21 cellular contexts compared by ENCODE assay signal in genomic region chr10:118501171-118501570, GRCh38.
DNase-seq lines count a peak whose midpoint lies in the region; ATAC-seq and TF ChIP-seq lines count a peak whose summit lies in the region.
"Had no signal": no experiment of that assay in that cellular context is flagged by ENCODE, and none has a peak within 500 bp of the region (broad histone marks: within the 10 kb centered on the region; RNA-seq: fewer than 3 reads in every experiment).

No MANE protein-coding gene starts in this region.

- no peaks in the 10 kb centered on the region for H3K9me3 ChIP-seq in PC-9 (ENCODE audit: insufficient read depth, low read depth)
- no peaks in the 10 kb centered on the region for H3K9me3 ChIP-seq in esophagus (ENCODE audit: control insufficient read depth in 2 of 2, insufficient read depth in 1 of 2, low read depth in 1 of 2, low read length in 1 of 2)
- H3K9me3 ChIP-seq in lower lobe of right lung = no peaks in the 10 kb centered on the region
- H3K9me3 ChIP-seq in osteoblast (ENCODE audit: low read depth, low read length) = no peaks in the 10 kb centered on the region
- H3K9me3 ChIP-seq: ovary, upper lobe of right lung had no signal

- H3K79me2 ChIP-seq in PC-9 (ENCODE audit: low read depth) = no peaks in the 10 kb centered on the region
- H3K79me2 ChIP-seq in osteoblast (ENCODE audit: insufficient read depth, low read length) = no peaks in the 10 kb centered on the region

- H3K9me2 ChIP-seq in PC-9 (ENCODE audit: insufficient read depth) = no peaks in the 10 kb centered on the region

- H2AFZ ChIP-seq in PC-9 (no peak overlapping the region), osteoblast (ENCODE audit: low read length) (no peak overlapping the region)

- BruUV-seq in PC-9 (replicated peaks; lab: Mats Ljungman, UMichigan) = no TSS peak

- POLR2A ChIA-PET in PC-9 (lab: Charles Lee; ENCODE audit: unreplicated experiment) = interaction anchor here (0.5 kb wide), 1 partner anchor 68 kb away, joined by 4 read pairs; no protein-coding TSS in a partner anchor

- H4K20me1 ChIP-seq in PC-9 (ENCODE audit: insufficient read depth) (no peaks in the 10 kb centered on the region), osteoblast (ENCODE audit: insufficient read depth, low read length) (no peaks in the 10 kb centered on the region)

- TF ChIP-seq CTCF in PC-9 (conservative IDR thresholded peaks at IDR 0.05) (no peak), lower lobe of right lung (IDR thresholded peaks at IDR 0.05) (no peak), osteoblast (IDR thresholded peaks at IDR 0.05; ENCODE audit: extremely low read depth, low read depth, low read length) (no peak)

- CTCF ChIA-PET in PC-9 (lab: Charles Lee) = no interaction called here

- peak overlapping the region; percentile 72 for H3K27ac ChIP-seq in PC-9
- peak overlapping the region; percentile 62 to 68 for H3K27ac ChIP-seq in esophagus (ENCODE audit: low read depth in 2 of 2, low read length in 1 of 2)
- peak overlapping the region in 11 of 21 experiments; percentile 2 to 79 (median 42) for H3K27ac ChIP-seq in skin epidermis
- no peak overlapping the region for H3K27ac ChIP-seq in lower lobe of right lung
- no peak overlapping the region for H3K27ac ChIP-seq in osteoblast (ENCODE audit: low read depth, low read length)
- H3K27ac ChIP-seq: ovary, upper lobe of right lung had no signal

- 62 to 68% methylated on average over 6 of the region's 6 CpGs for WGBS in esophagus, 2 donors

- intact Hi-C loops in PC-9 (cut with micrococcal nuclease; ENCODE audit: unreplicated experiment) (loop anchor here (5.0 kb wide), 1 partner anchor 36 kb away; no protein-coding TSS in a partner anchor), lower lobe of right lung (cut with DNase I) (no loop called here)

- H3K4me1 ChIP-seq in PC-9 (replicated peaks; ENCODE audit: insufficient read depth) (peaks cover 48% of the 10 kb centered on the region), esophagus (ENCODE audit: control insufficient read depth in 2 of 2, insufficient read depth in 2 of 2, low read length in 1 of 2) (peaks cover 0 to 3% of the 10 kb centered on the region in 2 donors), lower lobe of right lung (no peaks in the 10 kb centered on the region), osteoblast (ENCODE audit: insufficient read depth, low read length) (no peaks in the 10 kb centered on the region)
- H3K4me1 ChIP-seq: upper lobe of right lung had no signal

- peaks cover 28% of the 10 kb centered on the region for H3F3A ChIP-seq in PC-9 (ENCODE audit: insufficient read depth, low read depth)

- peak; percentile 18 for DNase-seq in EL
- DNase-seq in PC-9 = peak; percentile 9 to 55
- DNase-seq in lower lobe of right lung = no peak
- DNase-seq in osteoblast (ENCODE audit: insufficient read length, low spot score, missing footprints) = no peak
- DNase-seq: activated naive CD4-positive, alpha-beta T cell treated with Interleukin-2 at 50 U/mL for 16 hours; activated T-cell treated with anti-CD3 and anti-CD28 coated beads, Interleukin-2, amount 50 U/mL, for 24 hours; CD4-positive, alpha-beta memory T cell; DMS 273 treated with DMSO at 0.1 percent for 48 hours; KBM-7; kidney glomerular epithelial cell; naive thymus-derived CD8-positive, alpha-beta T cell; NCI-H1694 treated with DMSO at 0.1 percent for 48 hours; NCI-H748 treated with DMSO at 0.1 percent for 48 hours; ovary; right cardiac atrium; stimulated activated CD4-positive, alpha-beta T cell treated with anti-CD3 and anti-CD28 coated beads, Interleukin-15, amount 100 ng/mL, for 24 hours; T-cell; upper lobe of right lung had no signal

- no peak for ATAC-seq in lower lobe of right lung
- no peak for ATAC-seq in HG02885 (IDR thresholded peaks at IDR 0.05; ENCODE audit: poor library complexity, unreplicated experiment)
- ATAC-seq: naive thymus-derived CD8-positive, alpha-beta T cell; right cardiac atrium; T-cell had no signal

- H3K27me3 ChIP-seq in PC-9 (ENCODE audit: insufficient read depth, low read depth) = no peaks in the 10 kb centered on the region
- H3K27me3 ChIP-seq in esophagus (ENCODE audit: control insufficient read depth in 1 of 2, insufficient read depth in 2 of 2, low read length in 2 of 2) = no peaks in the 10 kb centered on the region
- no peaks in the 10 kb centered on the region for H3K27me3 ChIP-seq in lower lobe of right lung (ENCODE audit: low read depth)
- no peaks in the 10 kb centered on the region for H3K27me3 ChIP-seq in osteoblast (ENCODE audit: insufficient read depth, low read length)
- H3K27me3 ChIP-seq: ovary, upper lobe of right lung had no signal

- H3K4me2 ChIP-seq in PC-9 = peak overlapping the region; percentile 64
- H3K4me2 ChIP-seq in osteoblast (ENCODE audit: insufficient read depth, low read length) = no peak overlapping the region

- H3K36me3 ChIP-seq in PC-9 (ENCODE audit: low read depth) (no peaks in the 10 kb centered on the region), esophagus (ENCODE audit: control insufficient read depth in 2 of 2, insufficient read depth in 2 of 2, low read length in 1 of 2) (no peaks in the 10 kb centered on the region), lower lobe of right lung (no peaks in the 10 kb centered on the region), osteoblast (ENCODE audit: insufficient read depth, low read length) (no peaks in the 10 kb centered on the region)
- H3K36me3 ChIP-seq: ovary, upper lobe of right lung had no signal

- H3K4me3 ChIP-seq in PC-9 (no peak overlapping the region), esophagus (ENCODE audit: low read depth in 1 of 2, low read length in 2 of 2) (no peak overlapping the region), skin epidermis (no peak overlapping the region), lower lobe of right lung (no peak overlapping the region), osteoblast (ENCODE audit: insufficient read depth, low read length) (no peak overlapping the region)
- H3K4me3 ChIP-seq: ovary, upper lobe of right lung had no signal

Comparison
In these comparisons a context has a peak if more than half of its experiments do, and no peak if none do; other contexts are left out.
1. DNase-seq: peak in EL (single experiment) and PC-9 (2 of 2); none in lower lobe of right lung (single experiment) and osteoblast (single experiment).
2. H3K27ac ChIP-seq: peak in PC-9 (single experiment), esophagus (2 of 2) and skin epidermis (11 of 21); none in lower lobe of right lung (single experiment) and osteoblast (single experiment).